1 cellular context compared by ENCODE assay signal in genomic region chr1:223772771-223773160, GRCh38.
TF ChIP-seq lines count a peak whose summit lies in the region.

No MANE protein-coding gene starts in this region.

TF ChIP-seq in K562, 482 proteins besides CTCF, POLR2A, EP300 and RAD21 (continued from another document):
- TF ChIP-seq BCLAF1 (IDR thresholded peaks at IDR 0.05; ENCODE audit: borderline replicate concordance in 1 of 2, control insufficient read depth in 1 of 2, low read depth in 2 of 2, low read length in 1 of 2) (no peak), OTX1 (CRISPR knock-in tag; IDR thresholded peaks at IDR 0.05) (no peak), MTA1 (IDR thresholded peaks at IDR 0.05; ENCODE audit: borderline replicate concordance) (no peak), ZBTB5 (IDR thresholded peaks at IDR 0.05) (no peak)
- TF ChIP-seq, protein P1, sequence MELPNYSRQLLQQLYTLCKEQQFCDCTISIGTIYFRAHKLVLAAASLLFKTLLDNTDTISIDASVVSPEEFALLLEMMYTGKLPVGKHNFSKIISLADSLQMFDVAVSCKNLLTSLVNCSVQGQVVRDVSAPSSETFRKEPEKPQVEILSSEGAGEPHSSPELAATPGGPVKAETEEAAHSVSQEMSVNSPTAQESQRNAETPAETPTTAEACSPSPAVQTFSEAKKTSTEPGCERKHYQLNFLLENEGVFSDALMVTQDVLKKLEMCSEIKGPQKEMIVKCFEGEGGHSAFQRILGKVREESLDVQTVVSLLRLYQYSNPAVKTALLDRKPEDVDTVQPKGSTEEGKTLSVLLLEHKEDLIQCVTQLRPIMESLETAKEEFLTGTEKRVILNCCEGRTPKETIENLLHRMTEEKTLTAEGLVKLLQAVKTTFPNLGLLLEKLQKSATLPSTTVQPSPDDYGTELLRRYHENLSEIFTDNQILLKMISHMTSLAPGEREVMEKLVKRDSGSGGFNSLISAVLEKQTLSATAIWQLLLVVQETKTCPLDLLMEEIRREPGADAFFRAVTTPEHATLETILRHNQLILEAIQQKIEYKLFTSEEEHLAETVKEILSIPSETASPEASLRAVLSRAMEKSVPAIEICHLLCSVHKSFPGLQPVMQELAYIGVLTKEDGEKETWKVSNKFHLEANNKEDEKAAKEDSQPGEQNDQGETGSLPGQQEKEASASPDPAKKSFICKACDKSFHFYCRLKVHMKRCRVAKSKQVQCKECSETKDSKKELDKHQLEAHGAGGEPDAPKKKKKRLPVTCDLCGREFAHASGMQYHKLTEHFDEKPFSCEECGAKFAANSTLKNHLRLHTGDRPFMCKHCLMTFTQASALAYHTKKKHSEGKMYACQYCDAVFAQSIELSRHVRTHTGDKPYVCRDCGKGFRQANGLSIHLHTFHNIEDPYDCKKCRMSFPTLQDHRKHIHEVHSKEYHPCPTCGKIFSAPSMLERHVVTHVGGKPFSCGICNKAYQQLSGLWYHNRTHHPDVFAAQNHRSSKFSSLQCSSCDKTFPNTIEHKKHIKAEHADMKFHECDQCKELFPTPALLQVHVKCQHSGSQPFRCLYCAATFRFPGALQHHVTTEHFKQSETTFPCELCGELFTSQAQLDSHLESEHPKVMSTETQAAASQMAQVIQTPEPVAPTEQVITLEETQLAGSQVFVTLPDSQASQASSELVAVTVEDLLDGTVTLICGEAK (IDR thresholded peaks at IDR 0.05) = no peak
- TF ChIP-seq, protein P1 (CRISPR knock-in tag; IDR thresholded peaks at IDR 0.05) = no peak
- TF ChIP-seq, protein P2, sequence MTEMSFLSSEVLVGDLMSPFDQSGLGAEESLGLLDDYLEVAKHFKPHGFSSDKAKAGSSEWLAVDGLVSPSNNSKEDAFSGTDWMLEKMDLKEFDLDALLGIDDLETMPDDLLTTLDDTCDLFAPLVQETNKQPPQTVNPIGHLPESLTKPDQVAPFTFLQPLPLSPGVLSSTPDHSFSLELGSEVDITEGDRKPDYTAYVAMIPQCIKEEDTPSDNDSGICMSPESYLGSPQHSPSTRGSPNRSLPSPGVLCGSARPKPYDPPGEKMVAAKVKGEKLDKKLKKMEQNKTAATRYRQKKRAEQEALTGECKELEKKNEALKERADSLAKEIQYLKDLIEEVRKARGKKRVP (CRISPR knock-in tag; IDR thresholded peaks at IDR 0.05) = peak; percentile 31; the same call in 1 of the 2 replicates
